In the genomic region with DNA sequence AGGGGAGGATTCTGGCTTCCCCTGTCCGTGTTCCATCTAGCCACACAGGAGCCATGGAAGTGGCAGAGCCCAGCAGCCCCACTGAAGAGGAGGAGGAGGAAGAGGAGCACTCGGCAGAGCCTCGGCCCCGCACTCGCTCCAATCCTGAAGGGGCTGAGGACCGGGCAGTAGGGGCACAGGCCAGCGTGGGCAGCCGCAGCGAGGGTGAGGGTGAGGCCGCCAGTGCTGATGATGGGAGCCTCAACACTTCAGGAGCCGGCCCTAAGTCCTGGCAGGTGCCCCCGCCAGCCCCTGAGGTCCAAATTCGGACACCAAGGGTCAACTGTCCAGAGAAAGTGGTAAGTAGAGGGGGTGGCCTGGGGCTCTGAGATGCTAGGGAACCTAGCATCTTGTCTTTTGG, we compare ENCODE assay signal across 17 cellular contexts. TPM values are rescaled to one million over a fixed set of nuclear protein-coding genes. Genes with fewer than 3 reads are reported as not detected.
DNase-seq lines count a peak whose midpoint lies in the region; ATAC-seq, FAIRE-seq and TF ChIP-seq lines count a peak whose summit lies in the region.
"Had no signal": no experiment of that assay in that cellular context is flagged by ENCODE, and none has a peak within 500 bp of the region (broad histone marks: within the 10 kb centered on the region; RNA-seq: fewer than 3 reads in every experiment).

No MANE protein-coding gene starts in this region.

- no peak for TF ChIP-seq EP300 in SK-N-SH (IDR thresholded peaks at IDR 0.05; ENCODE audit: borderline replicate concordance in 1 of 2, low read depth in 1 of 2, low read length in 1 of 2)

- H3K9me3 ChIP-seq in SK-N-SH (no peaks in the 10 kb centered on the region), left ventricle myocardium inferior (replicated peaks) (no peaks in the 10 kb centered on the region), heart left ventricle (no peaks in the 10 kb centered on the region)
- H3K9me3 ChIP-seq: neutrophil, spleen, upper lobe of left lung had no signal

- H3K4me1 ChIP-seq in SK-N-SH (ENCODE audit: control insufficient read depth in 1 of 2, insufficient read depth in 2 of 2, low read depth in 1 of 2, low read length in 1 of 2) (peaks cover 0 to 6% of the 10 kb centered on the region in 2 experiments; a peak in 1 of 4 replicates), KMS-11 (ENCODE audit: low read depth, poor library complexity, severe bottlenecking) (peaks cover 14% of the 10 kb centered on the region), left ventricle myocardium inferior (peaks cover 28% of the 10 kb centered on the region), heart left ventricle (peaks cover 0 to 23% (median 12%) of the 10 kb centered on the region in 12 donors)

- H3K9ac ChIP-seq in SK-N-SH (peak overlapping the region; percentile 83; the same call in 1 of the 2 replicates), KMS-11 (no peak overlapping the region)

- 84% methylated on average over 13 of the region's 13 CpGs for WGBS in SK-N-SH (ENCODE audit: low lambda C conversion rate)
- 94 to 96% (median 95%) methylated on average over 13 of the region's 13 CpGs for WGBS in heart left ventricle, 4 donors

- H3K27ac Mint-ChIP-seq in activated naive CD8-positive, alpha-beta T cell: no peak overlapping the region
- H3K27ac Mint-ChIP-seq in natural killer cell treated with Interleukin-12 subunit alpha and Interleukin-12 subunit beta and Interleukin-15 and Interleukin-18, amount 100 ng/mL, for 72 hours: peak overlapping the region in 1 of 2 donors; percentile 39

- H2AFZ ChIP-seq in SK-N-SH (ENCODE audit: low read depth) (no peak overlapping the region), KMS-11 (ENCODE audit: low read depth) (no peak overlapping the region)

- TF ChIP-seq POLR2A in heart left ventricle (IDR thresholded peaks at IDR 0.05): no peak
- no peak for TF ChIP-seq POLR2A in H54 (IDR thresholded peaks at IDR 0.05; ENCODE audit: low read depth, low read length)

- POLR2A ChIA-PET in SK-N-SH (lab: Yijun Ruan, JAX): no interaction called here

- no peaks in the 10 kb centered on the region for H3K9me2 ChIP-seq in SK-N-SH

- H3K36me3 ChIP-seq in SK-N-SH (replicated peaks in 1 of 2; ENCODE audit: control insufficient read depth in 1 of 2, insufficient read depth in 2 of 2, low read length in 1 of 2): peaks cover 8 to 12% of the 10 kb centered on the region in 2 experiments
- H3K36me3 ChIP-seq in KMS-11 (ENCODE audit: insufficient read depth): no peaks in the 10 kb centered on the region
- H3K36me3 ChIP-seq in left ventricle myocardium inferior: peaks cover 51% of the 10 kb centered on the region
- H3K36me3 ChIP-seq in heart left ventricle: peaks cover 0 to 51% (median 45%) of the 10 kb centered on the region in 9 donors

- H3K9me3 Mint-ChIP-seq in activated naive CD8-positive, alpha-beta T cell (ENCODE audit: low read depth): no peaks in the 10 kb centered on the region
- no peaks in the 10 kb centered on the region for H3K9me3 Mint-ChIP-seq in natural killer cell treated with Interleukin-12 subunit alpha and Interleukin-12 subunit beta and Interleukin-15 and Interleukin-18, amount 100 ng/mL, for 72 hours

- H4K20me1 ChIP-seq in SK-N-SH (ENCODE audit: insufficient read depth) (no peaks in the 10 kb centered on the region), KMS-11 (ENCODE audit: insufficient read depth) (no peaks in the 10 kb centered on the region)

- ATAC-seq in SK-N-SH treated with all-trans-retinoic acid at 6 μM for 48 hours (no peak), heart left ventricle (no peak)
- ATAC-seq in natural killer cell treated with Interleukin-12 subunit alpha and Interleukin-12 subunit beta and Interleukin-15 and Interleukin-18, amount 100 ng/mL, for 72 hours: no peak

- H3K27me3 ChIP-seq in SK-N-SH (ENCODE audit: insufficient read depth): no peaks in the 10 kb centered on the region
- H3K27me3 ChIP-seq in KMS-11 (ENCODE audit: insufficient read depth, low read depth): no peaks in the 10 kb centered on the region
- H3K27me3 ChIP-seq in left ventricle myocardium inferior (ENCODE audit: low read depth): no peaks in the 10 kb centered on the region
- H3K27me3 ChIP-seq in heart left ventricle: no peaks in the 10 kb centered on the region
- H3K27me3 ChIP-seq: neutrophil, spleen, upper lobe of left lung had no signal

- no peaks in the 10 kb centered on the region for H3K27me3 Mint-ChIP-seq in activated naive CD8-positive, alpha-beta T cell
- H3K27me3 Mint-ChIP-seq in natural killer cell treated with Interleukin-12 subunit alpha and Interleukin-12 subunit beta and Interleukin-15 and Interleukin-18, amount 100 ng/mL, for 72 hours: no peaks in the 10 kb centered on the region

- H3K4me1 Mint-ChIP-seq in activated naive CD8-positive, alpha-beta T cell (ENCODE audit: low read depth): peaks cover 20% of the 10 kb centered on the region
- peaks cover 11 to 15% of the 10 kb centered on the region in 2 donors for H3K4me1 Mint-ChIP-seq in natural killer cell treated with Interleukin-12 subunit alpha and Interleukin-12 subunit beta and Interleukin-15 and Interleukin-18, amount 100 ng/mL, for 72 hours (ENCODE audit: low read depth in 2 of 2)

- H3K4me3 ChIP-seq in SK-N-SH (ENCODE audit: low read depth in 2 of 2, low read length in 1 of 2) (peak overlapping the region in 1 of 2 experiments; percentile 98; a peak in 1 of 4 replicates), KMS-11 (IDR thresholded peaks at IDR 0.05; ENCODE audit: insufficient read depth, low read depth, low read length) (no peak overlapping the region), left ventricle myocardium inferior (no peak overlapping the region), heart left ventricle (no peak overlapping the region)

- H3K36me3 Mint-ChIP-seq in activated naive CD8-positive, alpha-beta T cell: no peaks in the 10 kb centered on the region
- H3K36me3 Mint-ChIP-seq in natural killer cell treated with Interleukin-12 subunit alpha and Interleukin-12 subunit beta and Interleukin-15 and Interleukin-18, amount 100 ng/mL, for 72 hours: no peaks in the 10 kb centered on the region

- FAIRE-seq in H54 (lab: Jason Lieb, UNC): no peak
- FAIRE-seq: colon, GM12891 had no signal

- intact Hi-C loops in left ventricle myocardium inferior (cut with micrococcal nuclease): no loop called here
- intact Hi-C loops in heart left ventricle (cut with DNase I): loop anchor here in 1 of 10 donors (10.0 kb wide), 1 partner anchor 194 kb away; a partner anchor contains a TSS

- TF ChIP-seq CTCF in SK-N-SH (IDR thresholded peaks at IDR 0.05) (no peak), KMS-11 (conservative IDR thresholded peaks at IDR 0.05; ENCODE audit: low read depth, low read length) (no peak), left ventricle myocardium inferior (IDR thresholded peaks at IDR 0.05; ENCODE audit: borderline replicate concordance) (no peak), heart left ventricle (IDR thresholded peaks at IDR 0.05) (no peak)

- H3K4me3 Mint-ChIP-seq in activated naive CD8-positive, alpha-beta T cell: peak overlapping the region; percentile 94
- peak overlapping the region; percentile 72 for H3K4me3 Mint-ChIP-seq in natural killer cell treated with Interleukin-12 subunit alpha and Interleukin-12 subunit beta and Interleukin-15 and Interleukin-18, amount 100 ng/mL, for 72 hours

- CTCF ChIA-PET in SK-N-SH (lab: Yijun Ruan, JAX): interaction anchor here (1.1 kb wide), 1 partner anchor 13 kb away, joined by 4 read pairs; no protein-coding TSS in a partner anchor

- H3K4me2 ChIP-seq in SK-N-SH (peak overlapping the region; percentile 97; the same call in 1 of the 2 replicates), KMS-11 (peak overlapping the region; percentile 83; the same call in 1 of the 2 replicates)

- no peak for TF ChIP-seq RAD21 in SK-N-SH (IDR thresholded peaks at IDR 0.05; ENCODE audit: low read length)

- peaks cover 11% of the 10 kb centered on the region for H3F3A ChIP-seq in SK-N-SH (replicated peaks; ENCODE audit: insufficient read depth)

- peak overlapping the region in 1 of 2 experiments; percentile 77; a peak in 2 of 4 replicates for H3K27ac ChIP-seq in SK-N-SH (ENCODE audit: low read depth in 2 of 2, low read length in 1 of 2)
- H3K27ac ChIP-seq in KMS-11: peak overlapping the region; percentile 61; the same call in 1 of the 2 replicates
- no peak overlapping the region for H3K27ac ChIP-seq in left ventricle myocardium inferior (replicated peaks)
- no peak overlapping the region for H3K27ac ChIP-seq in heart left ventricle
- H3K27ac ChIP-seq: neutrophil, upper lobe of left lung had no signal

- H3K79me2 ChIP-seq in SK-N-SH (ENCODE audit: insufficient read depth): peaks cover 31% of the 10 kb centered on the region; the same call in 1 of the 2 replicates
- H3K79me2 ChIP-seq in KMS-11 (ENCODE audit: insufficient read depth, low read depth): peaks cover 6% of the 10 kb centered on the region; the same call in 1 of the 2 replicates

- DNase-seq in SK-N-SH (no peak), left ventricle myocardium inferior (no peak), heart left ventricle (no peak), H54 (ENCODE audit: insufficient read length, low spot score) (no peak)
- DNase-seq in natural killer cell treated with Interleukin-12 subunit alpha and Interleukin-12 subunit beta and Interleukin-15 and Interleukin-18, amount 100 ng/mL, for 72 hours (ENCODE audit: low spot score): no peak
- DNase-seq: activated gamma-delta T cell, NCI-H1092, NCI-H69, SHP77, spleen, upper lobe of left lung had no signal

RNA-seq across cellular contexts. Expression of a gene that starts 1.5 kb away (rescaled TPM):
- polyA plus RNA-seq in SK-N-SH (2012; rRNA removed) (192 TPM in 2 replicates), heart left ventricle (10 to 100 TPM; 67.2 to 73.5 TPM)
- 112 and 137 TPM in 2 replicates for polyA plus RNA-seq in SK-N-SH (2012; cell fraction: cytosol; rRNA removed)
- 286 and 348 TPM in 2 replicates for polyA plus RNA-seq in SK-N-SH (2012; cell fraction: nucleus; rRNA removed)
- total RNA-seq in natural killer cell treated with Interleukin-12 subunit alpha and Interleukin-12 subunit beta and Interleukin-15 and Interleukin-18, amount 100 ng/mL, for 72 hours: 100 to 1,000 TPM in 1 of 2 donors, 10 to 100 TPM in 1; 90.1 to 143 TPM
- total RNA-seq in left ventricle myocardium inferior (72.7 TPM), heart left ventricle (10 to 100 TPM; 60.9 to 92.4 (median 75.9) TPM)

RNA-seq across cellular contexts. Expression of a gene that starts 4.2 kb away (rescaled TPM):
- 0.03 and 0.05 TPM in 2 replicates for polyA plus RNA-seq in SK-N-SH (2012; rRNA removed)
- 0.01 TPM in 2 replicates for polyA plus RNA-seq in SK-N-SH (2012; cell fraction: cytosol; rRNA removed)
- 0.02 and 0.06 TPM in 2 replicates for polyA plus RNA-seq in SK-N-SH (2012; cell fraction: nucleus; rRNA removed)
- total RNA-seq in natural killer cell treated with Interleukin-12 subunit alpha and Interleukin-12 subunit beta and Interleukin-15 and Interleukin-18, amount 100 ng/mL, for 72 hours: not detected
- 7.0 TPM for total RNA-seq in left ventricle myocardium inferior
- 10 to 100 TPM in 1 of 9 donors, 1 to 10 TPM in 8; 3.7 to 14.6 (median 7.3) TPM for total RNA-seq in heart left ventricle
- 10 to 100 TPM; 11.1 to 12.4 TPM for polyA plus RNA-seq in heart left ventricle

RNA-seq across cellular contexts. Expression of a gene that starts 12.9 kb away (rescaled TPM):
- polyA plus RNA-seq in SK-N-SH (2012; rRNA removed) (2.2 and 2.6 TPM in 2 replicates), heart left ventricle (under 1 TPM; 0.08 to 0.36 TPM)
- polyA plus RNA-seq in SK-N-SH (2012; cell fraction: cytosol; rRNA removed): 0.88 and 1.9 TPM in 2 replicates
- 9.7 and 16.9 TPM in 2 replicates for polyA plus RNA-seq in SK-N-SH (2012; cell fraction: nucleus; rRNA removed)
- 10 to 100 TPM in 1 of 2 donors, 1 to 10 TPM in 1; 2.0 to 34.6 TPM for total RNA-seq in natural killer cell treated with Interleukin-12 subunit alpha and Interleukin-12 subunit beta and Interleukin-15 and Interleukin-18, amount 100 ng/mL, for 72 hours
- total RNA-seq in left ventricle myocardium inferior (0.11 TPM), heart left ventricle (under 1 TPM in 7 of 9 donors, not detected in 2; 0.07 to 0.44 (median 0.23) TPM)

RNA-seq across cellular contexts. Expression of a gene that starts 23.0 kb away (rescaled TPM):
- polyA plus RNA-seq in SK-N-SH (2012; rRNA removed): 31.7 and 37.3 TPM in 2 replicates
- polyA plus RNA-seq in SK-N-SH (2012; cell fraction: cytosol; rRNA removed): 16.0 and 27.7 TPM in 2 replicates
- 33.4 and 46.3 TPM in 2 replicates for polyA plus RNA-seq in SK-N-SH (2012; cell fraction: nucleus; rRNA removed)
- 10 to 100 TPM in 1 of 2 donors, 1 to 10 TPM in 1; 2.7 to 12.2 TPM for total RNA-seq in natural killer cell treated with Interleukin-12 subunit alpha and Interleukin-12 subunit beta and Interleukin-15 and Interleukin-18, amount 100 ng/mL, for 72 hours
- total RNA-seq in left ventricle myocardium inferior: 60.1 TPM
- total RNA-seq in heart left ventricle: 100 to 1,000 TPM in 2 of 9 donors, 10 to 100 TPM in 7; 34.7 to 117 (median 47.0) TPM
- polyA plus RNA-seq in heart left ventricle: 10 to 100 TPM; 30.8 to 38.3 TPM

RNA-seq across cellular contexts. Expression of a gene that starts 34.5 kb away (rescaled TPM):
- polyA plus RNA-seq in SK-N-SH (2012; rRNA removed): 10.6 and 11.1 TPM in 2 replicates
- polyA plus RNA-seq in SK-N-SH (2012; cell fraction: cytosol; rRNA removed): 4.6 and 9.1 TPM in 2 replicates
- 6.7 and 21.3 TPM in 2 replicates for polyA plus RNA-seq in SK-N-SH (2012; cell fraction: nucleus; rRNA removed)
- total RNA-seq in natural killer cell treated with Interleukin-12 subunit alpha and Interleukin-12 subunit beta and Interleukin-15 and Interleukin-18, amount 100 ng/mL, for 72 hours: 1 to 10 TPM; 6.5 to 6.8 TPM
- 11.7 TPM for total RNA-seq in left ventricle myocardium inferior
- 10 to 100 TPM in 5 of 9 donors, 1 to 10 TPM in 4; 7.4 to 21.8 (median 10.3) TPM for total RNA-seq in heart left ventricle
- 10 to 100 TPM; 11.6 to 19.2 TPM for polyA plus RNA-seq in heart left ventricle
